Comparison of ENCODE assay signal across 1 cellular context in the genomic region with DNA sequence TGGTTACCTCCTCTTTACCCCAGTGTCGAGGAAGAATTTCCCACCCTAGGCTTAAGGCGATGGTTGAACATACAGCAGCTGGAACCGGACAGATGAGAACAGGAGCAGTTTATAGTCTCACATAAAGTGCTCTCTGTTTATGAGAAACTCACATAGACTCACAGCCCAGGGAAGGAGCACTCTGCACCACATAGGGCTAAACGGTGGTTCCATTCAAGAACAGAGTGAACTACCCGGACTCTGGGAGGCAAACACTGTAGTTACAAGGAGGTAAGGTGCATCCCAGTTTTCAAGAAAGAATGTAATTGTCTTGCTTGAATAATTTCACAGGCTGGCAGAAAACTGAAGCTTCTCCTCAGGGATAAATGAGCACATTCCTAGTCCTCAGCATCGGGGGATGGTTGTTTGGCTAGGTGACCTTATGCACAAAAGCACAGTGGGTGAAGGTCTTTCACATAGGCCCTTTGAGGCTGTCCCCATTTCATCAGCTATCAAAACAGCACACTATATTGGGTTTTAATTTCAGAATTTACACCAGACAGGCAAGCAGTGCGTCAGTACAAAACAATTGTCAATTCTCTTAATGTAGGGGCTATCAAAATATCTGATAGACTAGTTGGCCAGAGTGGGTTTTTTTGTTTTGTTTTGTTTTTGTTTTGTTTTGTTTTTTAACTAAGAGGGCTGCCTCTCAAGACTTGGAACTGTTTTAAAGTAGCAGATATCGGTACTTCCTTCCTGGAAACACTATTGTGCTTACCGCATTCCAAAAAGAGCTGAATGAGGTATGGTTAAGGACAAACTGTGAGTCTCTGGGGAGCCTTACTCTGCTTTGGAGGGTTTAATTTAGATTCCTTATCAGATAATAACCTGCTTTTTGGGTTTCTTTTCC.
TF ChIP-seq lines count a peak whose summit lies in the region.

No MANE protein-coding gene starts in this region.

TF ChIP-seq in GM23338, 12 proteins besides CTCF, POLR2A, EP300 and RAD21 (continued from another document):
- TF ChIP-seq, protein P1, sequence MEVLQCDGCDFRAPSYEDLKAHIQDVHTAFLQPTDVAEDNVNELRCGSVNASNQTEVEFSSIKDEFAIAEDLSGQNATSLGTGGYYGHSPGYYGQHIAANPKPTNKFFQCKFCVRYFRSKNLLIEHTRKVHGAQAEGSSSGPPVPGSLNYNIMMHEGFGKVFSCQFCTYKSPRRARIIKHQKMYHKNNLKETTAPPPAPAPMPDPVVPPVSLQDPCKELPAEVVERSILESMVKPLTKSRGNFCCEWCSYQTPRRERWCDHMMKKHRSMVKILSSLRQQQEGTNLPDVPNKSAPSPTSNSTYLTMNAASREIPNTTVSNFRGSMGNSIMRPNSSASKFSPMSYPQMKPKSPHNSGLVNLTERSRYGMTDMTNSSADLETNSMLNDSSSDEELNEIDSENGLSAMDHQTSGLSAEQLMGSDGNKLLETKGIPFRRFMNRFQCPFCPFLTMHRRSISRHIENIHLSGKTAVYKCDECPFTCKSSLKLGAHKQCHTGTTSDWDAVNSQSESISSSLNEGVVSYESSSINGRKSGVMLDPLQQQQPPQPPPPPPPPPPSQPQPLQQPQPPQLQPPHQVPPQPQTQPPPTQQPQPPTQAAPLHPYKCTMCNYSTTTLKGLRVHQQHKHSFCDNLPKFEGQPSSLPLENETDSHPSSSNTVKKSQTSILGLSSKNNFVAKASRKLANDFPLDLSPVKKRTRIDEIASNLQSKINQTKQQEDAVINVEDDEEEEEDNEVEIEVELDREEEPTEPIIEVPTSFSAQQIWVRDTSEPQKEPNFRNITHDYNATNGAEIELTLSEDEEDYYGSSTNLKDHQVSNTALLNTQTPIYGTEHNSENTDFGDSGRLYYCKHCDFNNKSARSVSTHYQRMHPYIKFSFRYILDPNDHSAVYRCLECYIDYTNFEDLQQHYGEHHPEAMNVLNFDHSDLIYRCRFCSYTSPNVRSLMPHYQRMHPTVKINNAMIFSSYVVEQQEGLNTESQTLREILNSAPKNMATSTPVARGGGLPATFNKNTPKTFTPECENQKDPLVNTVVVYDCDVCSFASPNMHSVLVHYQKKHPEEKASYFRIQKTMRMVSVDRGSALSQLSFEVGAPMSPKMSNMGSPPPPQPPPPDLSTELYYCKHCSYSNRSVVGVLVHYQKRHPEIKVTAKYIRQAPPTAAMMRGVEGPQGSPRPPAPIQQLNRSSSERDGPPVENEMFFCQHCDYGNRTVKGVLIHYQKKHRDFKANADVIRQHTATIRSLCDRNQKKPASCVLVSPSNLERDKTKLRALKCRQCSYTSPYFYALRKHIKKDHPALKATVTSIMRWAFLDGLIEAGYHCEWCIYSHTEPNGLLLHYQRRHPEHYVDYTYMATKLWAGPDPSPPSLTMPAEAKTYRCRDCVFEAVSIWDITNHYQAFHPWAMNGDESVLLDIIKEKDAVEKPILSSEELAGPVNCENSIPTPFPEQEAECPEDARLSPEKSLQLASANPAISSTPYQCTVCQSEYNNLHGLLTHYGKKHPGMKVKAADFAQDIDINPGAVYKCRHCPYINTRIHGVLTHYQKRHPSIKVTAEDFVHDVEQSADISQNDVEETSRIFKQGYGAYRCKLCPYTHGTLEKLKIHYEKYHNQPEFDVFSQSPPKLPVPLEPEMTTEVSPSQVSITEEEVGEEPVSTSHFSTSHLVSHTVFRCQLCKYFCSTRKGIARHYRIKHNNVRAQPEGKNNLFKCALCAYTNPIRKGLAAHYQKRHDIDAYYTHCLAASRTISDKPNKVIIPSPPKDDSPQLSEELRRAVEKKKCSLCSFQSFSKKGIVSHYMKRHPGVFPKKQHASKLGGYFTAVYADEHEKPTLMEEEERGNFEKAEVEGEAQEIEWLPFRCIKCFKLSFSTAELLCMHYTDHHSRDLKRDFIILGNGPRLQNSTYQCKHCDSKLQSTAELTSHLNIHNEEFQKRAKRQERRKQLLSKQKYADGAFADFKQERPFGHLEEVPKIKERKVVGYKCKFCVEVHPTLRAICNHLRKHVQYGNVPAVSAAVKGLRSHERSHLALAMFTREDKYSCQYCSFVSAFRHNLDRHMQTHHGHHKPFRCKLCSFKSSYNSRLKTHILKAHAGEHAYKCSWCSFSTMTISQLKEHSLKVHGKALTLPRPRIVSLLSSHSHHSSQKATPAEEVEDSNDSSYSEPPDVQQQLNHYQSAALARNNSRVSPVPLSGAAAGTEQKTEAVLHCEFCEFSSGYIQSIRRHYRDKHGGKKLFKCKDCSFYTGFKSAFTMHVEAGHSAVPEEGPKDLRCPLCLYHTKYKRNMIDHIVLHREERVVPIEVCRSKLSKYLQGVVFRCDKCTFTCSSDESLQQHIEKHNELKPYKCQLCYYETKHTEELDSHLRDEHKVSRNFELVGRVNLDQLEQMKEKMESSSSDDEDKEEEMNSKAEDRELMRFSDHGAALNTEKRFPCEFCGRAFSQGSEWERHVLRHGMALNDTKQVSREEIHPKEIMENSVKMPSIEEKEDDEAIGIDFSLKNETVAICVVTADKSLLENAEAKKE (CRISPR knock-in tag; IDR thresholded peaks at IDR 0.05), result peak; percentile 37; the same call in 1 of the 2 replicates
